2 cellular contexts compared by ENCODE assay signal in the genomic region with DNA sequence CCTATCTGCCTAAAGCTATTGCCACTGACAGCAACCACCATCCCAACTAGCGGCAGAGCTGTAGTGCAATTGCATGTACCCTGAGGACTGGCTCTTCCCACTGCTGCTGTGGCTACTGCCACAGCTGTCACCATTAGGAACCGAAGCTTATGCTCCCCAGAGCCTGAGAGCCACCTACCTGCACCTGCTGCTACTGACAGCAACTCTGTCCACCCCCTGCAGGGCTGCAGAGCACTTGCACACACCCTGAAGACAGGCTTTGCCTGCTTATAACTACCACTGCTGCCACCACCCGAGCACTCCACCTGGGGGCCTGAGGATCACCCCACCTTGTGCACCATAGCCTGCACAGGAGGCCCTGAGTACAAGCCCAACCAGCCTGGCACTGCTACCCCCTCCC.
TF ChIP-seq lines count a peak whose summit lies in the region.

No MANE protein-coding gene starts in this region.

TF ChIP-seq in IMR-90, 13 proteins besides CTCF, POLR2A, EP300 and RAD21:
- TF ChIP-seq SMC3 (IDR thresholded peaks at IDR 0.05; ENCODE audit: low read depth, low read length) (no peak), CEBPB (IDR thresholded peaks at IDR 0.05; ENCODE audit: low read depth, low read length) (no peak), MAFK (IDR thresholded peaks at IDR 0.05; ENCODE audit: low read depth, low read length) (no peak), FOS (IDR thresholded peaks at IDR 0.05; ENCODE audit: low read depth, low read length) (no peak), RCOR1 (IDR thresholded peaks at IDR 0.05; ENCODE audit: insufficient replicate concordance, low read length) (no peak), RFX5 (IDR thresholded peaks at IDR 0.05; ENCODE audit: low read depth, low read length) (no peak), BHLHE40 (IDR thresholded peaks at IDR 0.05; ENCODE audit: low read depth, low read length) (no peak), MXI1 (IDR thresholded peaks at IDR 0.05; ENCODE audit: borderline replicate concordance, low read depth, low read length) (no peak), MAZ (IDR thresholded peaks at IDR 0.05; ENCODE audit: borderline replicate concordance, low read depth, low read length) (no peak), CHD1 (IDR thresholded peaks at IDR 0.05; ENCODE audit: low read depth, low read length) (no peak), NFE2L2 (IDR thresholded peaks at IDR 0.05; ENCODE audit: low read depth, low read length) (no peak), ELK1 (IDR thresholded peaks at IDR 0.05; ENCODE audit: borderline replicate concordance, low read depth, low read length) (no peak), USF2 (IDR thresholded peaks at IDR 0.05; ENCODE audit: low read depth, low read length) (no peak)

TF ChIP-seq in K562, 482 proteins besides CTCF, POLR2A, EP300 and RAD21:
- TF ChIP-seq ZNF445 (CRISPR knock-in tag; IDR thresholded peaks at IDR 0.05; ENCODE audit: low read depth) (no peak), DDX20 (tag; IDR thresholded peaks at IDR 0.05; ENCODE audit: low read depth) (no peak), ARID1B (IDR thresholded peaks at IDR 0.05) (no peak), RNF219 (CRISPR knock-in tag; IDR thresholded peaks at IDR 0.05) (no peak), XRCC4 (IDR thresholded peaks at IDR 0.05; ENCODE audit: extremely low read depth, insufficient read depth, insufficient read length) (no peak), ETS2 (tag; IDR thresholded peaks at IDR 0.05; ENCODE audit: borderline replicate concordance, poor library complexity, severe bottlenecking) (no peak), ZNF224 (CRISPR knock-in tag; IDR thresholded peaks at IDR 0.05) (no peak), GATA2 (CRISPR knock-in tag; IDR thresholded peaks at IDR 0.05) (no peak)
- TF ChIP-seq, protein P1, sequence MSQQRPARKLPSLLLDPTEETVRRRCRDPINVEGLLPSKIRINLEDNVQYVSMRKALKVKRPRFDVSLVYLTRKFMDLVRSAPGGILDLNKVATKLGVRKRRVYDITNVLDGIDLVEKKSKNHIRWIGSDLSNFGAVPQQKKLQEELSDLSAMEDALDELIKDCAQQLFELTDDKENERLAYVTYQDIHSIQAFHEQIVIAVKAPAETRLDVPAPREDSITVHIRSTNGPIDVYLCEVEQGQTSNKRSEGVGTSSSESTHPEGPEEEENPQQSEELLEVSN (IDR thresholded peaks at IDR 0.05; ENCODE audit: borderline replicate concordance in 1 of 2, extremely low read depth in 1 of 2, insufficient read depth in 1 of 2, insufficient read length in 1 of 2, low read depth in 1 of 2, low read length in 1 of 2, poor library complexity in 1 of 2, severe bottlenecking in 1 of 2) = no peak
- TF ChIP-seq, protein P2, sequence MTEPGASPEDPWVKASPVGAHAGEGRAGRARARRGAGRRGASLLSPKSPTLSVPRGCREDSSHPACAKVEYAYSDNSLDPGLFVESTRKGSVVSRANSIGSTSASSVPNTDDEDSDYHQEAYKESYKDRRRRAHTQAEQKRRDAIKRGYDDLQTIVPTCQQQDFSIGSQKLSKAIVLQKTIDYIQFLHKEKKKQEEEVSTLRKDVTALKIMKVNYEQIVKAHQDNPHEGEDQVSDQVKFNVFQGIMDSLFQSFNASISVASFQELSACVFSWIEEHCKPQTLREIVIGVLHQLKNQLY (CRISPR knock-in tag; conservative IDR thresholded peaks at IDR 0.05) = no peak
TF ChIP-seq in K562: peak in this region for 0.
